In the genomic region with DNA sequence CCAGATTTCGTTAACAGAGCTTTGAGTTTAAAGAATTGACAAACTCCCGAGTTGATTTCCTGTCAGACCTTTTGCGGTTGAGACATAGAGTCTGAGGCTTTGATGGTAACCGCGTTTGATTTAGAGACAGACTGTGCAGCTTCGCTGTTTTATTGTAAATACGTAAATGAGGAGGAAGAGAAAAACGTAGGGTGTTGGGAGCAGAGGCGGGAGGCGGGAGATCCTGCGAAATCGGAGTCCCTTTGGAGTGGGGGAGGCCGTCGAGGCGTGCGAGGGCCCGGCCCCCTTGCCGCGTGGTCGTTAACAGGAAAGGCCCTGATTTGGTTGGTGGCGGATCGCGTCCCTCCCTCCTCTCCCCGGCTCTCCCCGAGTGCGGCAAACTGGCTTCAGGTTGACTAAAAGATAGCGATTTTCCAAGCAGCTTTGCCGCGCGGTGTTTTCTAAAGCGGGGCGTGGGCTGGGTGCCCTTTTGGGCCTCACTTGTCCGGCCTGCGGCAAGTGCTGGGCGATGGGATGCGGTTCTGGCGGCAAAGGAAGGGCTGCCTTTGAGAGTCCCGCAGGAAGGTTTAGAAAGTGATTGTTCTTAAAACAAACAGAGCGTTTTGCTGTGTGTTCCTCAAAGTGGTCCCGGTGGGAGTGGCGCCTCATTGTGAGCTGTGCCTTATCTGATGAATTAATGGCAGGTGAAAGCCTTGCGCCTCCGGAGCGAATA, we compare ENCODE assay signal across 8 cellular contexts. TPM values are rescaled to one million over a fixed set of nuclear protein-coding genes. Genes with fewer than 3 reads are reported as not detected.
DNase-seq lines count a peak whose midpoint lies in the region; ATAC-seq and TF ChIP-seq lines count a peak whose summit lies in the region.

No MANE protein-coding gene starts in this region.

- no peaks in the 10 kb centered on the region for H3K36me3 Mint-ChIP-seq in natural killer cell

- no peaks in the 10 kb centered on the region for H3K9me3 Mint-ChIP-seq in natural killer cell

- H3K27me3 ChIP-seq in esophagus muscularis mucosa: no peaks in the 10 kb centered on the region

- in situ Hi-C loops in G401 (cut with HindIII; ENCODE audit: low sequenced_read_pairs): no loop called here

- TF ChIP-seq CTCF in esophagus muscularis mucosa (IDR thresholded peaks at IDR 0.05) (no peak), natural killer cell (IDR thresholded peaks at IDR 0.05) (no peak)

- DNase-seq in G401 (ENCODE audit: low spot score): peak; percentile 20
- peak; percentile 5 for DNase-seq in NCI-H460 (ENCODE audit: extremely low read depth, low read depth)
- peak; percentile 9 for DNase-seq in activated T-cell treated with anti-CD3 and anti-CD28 coated beads for 4 hours
- no peak for DNase-seq in esophagus muscularis mucosa (ENCODE audit: extremely low spot score)
- no peak for DNase-seq in natural killer cell
- DNase-seq in NCI-H1694 (lab: John Stamatoyannopoulos, UW): no peak

- peaks cover 20 to 42% of the 10 kb centered on the region in 2 donors for H3K27me3 Mint-ChIP-seq in natural killer cell (ENCODE audit: low read depth in 2 of 2)

- H3K27ac Mint-ChIP-seq in natural killer cell: peak overlapping the region; percentile 78 to 80

- no peaks in the 10 kb centered on the region for H3K36me3 ChIP-seq in esophagus muscularis mucosa

- 35% methylated on average over 30 of the region's 44 CpGs for WGBS in esophagus muscularis mucosa

- TF ChIP-seq EP300 in esophagus muscularis mucosa (IDR thresholded peaks at IDR 0.05): no peak

- peaks cover 19 to 20% of the 10 kb centered on the region in 2 donors for H3K4me1 Mint-ChIP-seq in natural killer cell

- peaks cover 0 to 18% (median 8%) of the 10 kb centered on the region in 4 donors for H3K4me1 ChIP-seq in esophagus muscularis mucosa

- intact Hi-C loops in esophagus muscularis mucosa (cut with DNase I) (no loop called here), natural killer cell (cut with micrococcal nuclease) (no loop called here)

- no peak for TF ChIP-seq POLR2A in esophagus muscularis mucosa (IDR thresholded peaks at IDR 0.05; ENCODE audit: low read depth)

- H3K9me3 ChIP-seq in esophagus muscularis mucosa: no peaks in the 10 kb centered on the region

- ATAC-seq in natural killer cell (peak; percentile 22 to 56 (median 45)), HG03196 (IDR thresholded peaks at IDR 0.05; ENCODE audit: unreplicated experiment) (no peak)

- H3K4me3 Mint-ChIP-seq in natural killer cell: peak overlapping the region; percentile 85

- peak overlapping the region; percentile 86 to 95 (median 92) for H3K27ac ChIP-seq in esophagus muscularis mucosa (replicated peaks in 1 of 4)
- H3K27ac ChIP-seq in temporal lobe (ENCODE audit: low read depth, low read length): peak overlapping the region; percentile 69

- peak overlapping the region; percentile 58 to 68 (median 64) for H3K4me3 ChIP-seq in esophagus muscularis mucosa

RNA-seq across cellular contexts. Expression of a gene that starts 0.9 kb away (rescaled TPM):
- 0.03 TPM in 1 of 2 replicates, not detected in the other for total RNA-seq in G401 (2014; rRNA removed; shearing (Covaris generic))
- total RNA-seq in NCI-H460 (2014; rRNA removed; shearing (Covaris generic)): 10.1 TPM in 2 replicates
- polyA plus RNA-seq in NCI-H460 (2014; cell fraction: nucleus; rRNA removed): 51.3 and 72.6 TPM in 2 replicates
- total RNA-seq in esophagus muscularis mucosa (1 to 10 TPM; 4.8 to 8.3 (median 6.4) TPM), natural killer cell (1 to 10 TPM; 4.5 to 6.9 (median 4.6) TPM), temporal lobe (5.9 TPM)

Comparison
In these comparisons a context has a peak if more than half of its experiments do, and no peak if none do; other contexts are left out.
1. DNase-seq: peak in G401 (single experiment), NCI-H460 (single experiment) and activated T-cell treated with anti-CD3 and anti-CD28 coated beads for 4 hours (single experiment); none in esophagus muscularis mucosa (single experiment), natural killer cell (single experiment) and NCI-H1694 (single experiment).